Comparison of ENCODE assay signal across 1 cellular context in the genomic region with DNA sequence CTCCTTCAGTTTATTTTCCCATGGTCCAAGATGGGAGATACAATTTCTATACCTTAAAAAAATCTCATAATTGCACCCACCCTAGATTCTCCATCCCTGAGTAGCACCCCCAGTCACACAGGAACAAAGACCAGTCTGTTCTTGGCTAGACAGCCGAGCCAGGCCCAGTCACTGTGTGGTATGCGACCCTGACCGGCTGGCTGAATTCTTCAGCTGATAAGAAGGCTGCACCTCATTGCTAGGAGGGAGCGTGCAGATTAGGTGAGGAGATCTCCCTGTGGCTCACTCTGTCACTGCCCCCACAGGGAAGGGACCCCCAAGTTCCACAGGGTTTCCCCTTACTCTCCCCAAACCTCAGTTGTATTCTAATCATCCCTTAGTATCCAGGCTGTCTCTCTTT.
TF ChIP-seq lines count a peak whose summit lies in the region.

No MANE protein-coding gene starts in this region.

TF ChIP-seq in HepG2, 621 proteins besides CTCF, POLR2A, EP300 and RAD21 (continued from another document):
- TF ChIP-seq, protein P1, sequence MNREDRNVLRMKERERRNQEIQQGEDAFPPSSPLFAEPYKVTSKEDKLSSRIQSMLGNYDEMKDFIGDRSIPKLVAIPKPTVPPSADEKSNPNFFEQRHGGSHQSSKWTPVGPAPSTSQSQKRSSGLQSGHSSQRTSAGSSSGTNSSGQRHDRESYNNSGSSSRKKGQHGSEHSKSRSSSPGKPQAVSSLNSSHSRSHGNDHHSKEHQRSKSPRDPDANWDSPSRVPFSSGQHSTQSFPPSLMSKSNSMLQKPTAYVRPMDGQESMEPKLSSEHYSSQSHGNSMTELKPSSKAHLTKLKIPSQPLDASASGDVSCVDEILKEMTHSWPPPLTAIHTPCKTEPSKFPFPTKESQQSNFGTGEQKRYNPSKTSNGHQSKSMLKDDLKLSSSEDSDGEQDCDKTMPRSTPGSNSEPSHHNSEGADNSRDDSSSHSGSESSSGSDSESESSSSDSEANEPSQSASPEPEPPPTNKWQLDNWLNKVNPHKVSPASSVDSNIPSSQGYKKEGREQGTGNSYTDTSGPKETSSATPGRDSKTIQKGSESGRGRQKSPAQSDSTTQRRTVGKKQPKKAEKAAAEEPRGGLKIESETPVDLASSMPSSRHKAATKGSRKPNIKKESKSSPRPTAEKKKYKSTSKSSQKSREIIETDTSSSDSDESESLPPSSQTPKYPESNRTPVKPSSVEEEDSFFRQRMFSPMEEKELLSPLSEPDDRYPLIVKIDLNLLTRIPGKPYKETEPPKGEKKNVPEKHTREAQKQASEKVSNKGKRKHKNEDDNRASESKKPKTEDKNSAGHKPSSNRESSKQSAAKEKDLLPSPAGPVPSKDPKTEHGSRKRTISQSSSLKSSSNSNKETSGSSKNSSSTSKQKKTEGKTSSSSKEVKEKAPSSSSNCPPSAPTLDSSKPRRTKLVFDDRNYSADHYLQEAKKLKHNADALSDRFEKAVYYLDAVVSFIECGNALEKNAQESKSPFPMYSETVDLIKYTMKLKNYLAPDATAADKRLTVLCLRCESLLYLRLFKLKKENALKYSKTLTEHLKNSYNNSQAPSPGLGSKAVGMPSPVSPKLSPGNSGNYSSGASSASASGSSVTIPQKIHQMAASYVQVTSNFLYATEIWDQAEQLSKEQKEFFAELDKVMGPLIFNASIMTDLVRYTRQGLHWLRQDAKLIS (CRISPR knock-in tag; IDR thresholded peaks at IDR 0.05) = no peak
- TF ChIP-seq ZEB1 (IDR thresholded peaks at IDR 0.05; ENCODE audit: insufficient replicate concordance, low read depth) (no peak), ONECUT2 (CRISPR knock-in tag; IDR thresholded peaks at IDR 0.05) (no peak), NBN (conservative IDR thresholded peaks at IDR 0.05) (no peak), ATF4 (CRISPR knock-in tag; IDR thresholded peaks at IDR 0.05) (no peak), NR3C1 (CRISPR knock-in tag; IDR thresholded peaks at IDR 0.05) (no peak), BORCS8-MEF2B (CRISPR knock-in tag; IDR thresholded peaks at IDR 0.05) (no peak)
